In the genomic region with DNA sequence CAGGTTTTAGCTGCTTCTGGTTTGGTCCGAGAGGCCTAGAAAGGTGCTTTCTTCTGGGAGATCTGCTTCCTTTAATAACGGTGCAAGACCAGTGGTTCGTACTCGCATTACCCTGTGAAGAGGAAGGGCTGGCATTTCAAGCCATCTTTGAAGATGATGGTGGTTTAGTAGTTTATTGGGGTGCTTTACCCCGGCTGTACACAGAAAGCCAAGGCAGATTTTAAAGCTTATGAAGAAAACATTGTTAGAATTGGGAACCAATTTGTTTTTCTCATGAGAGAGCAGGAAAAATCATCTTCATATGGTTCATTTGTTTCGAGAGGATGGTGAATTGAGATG, we compare ENCODE assay signal across 9 cellular contexts. TPM values are rescaled to one million over a fixed set of nuclear protein-coding genes. Genes with fewer than 3 reads are reported as not detected.
DNase-seq lines count a peak whose midpoint lies in the region; ATAC-seq and TF ChIP-seq lines count a peak whose summit lies in the region.
"Had no signal": no experiment of that assay in that cellular context is flagged by ENCODE, and none has a peak within 500 bp of the region (broad histone marks: within the 10 kb centered on the region; RNA-seq: fewer than 3 reads in every experiment).

No MANE protein-coding gene starts in this region.

- peaks cover 68% of the 10 kb centered on the region for H3K27me3 Mint-ChIP-seq in osteocyte (ENCODE audit: unreplicated experiment)

- no peak for ATAC-seq in GM21367 (IDR thresholded peaks at IDR 0.05; ENCODE audit: unreplicated experiment)

- DNase-seq in effector memory CD4-positive, alpha-beta T cell: no peak
- DNase-seq in osteocyte (ENCODE audit: extremely low spot score, unreplicated experiment): no peak
- no peak for DNase-seq in C1 segment of cervical spinal cord (lab: John Stamatoyannopoulos, UW)
- no peak for DNase-seq in ureter (ENCODE audit: low spot score)
- DNase-seq in NCI-H187 (lab: John Stamatoyannopoulos, UW): no peak

- no peaks in the 10 kb centered on the region for H3K27me3 ChIP-seq in OCI-LY3 (ENCODE audit: low read depth, low read length)
- no peaks in the 10 kb centered on the region for H3K27me3 ChIP-seq in effector memory CD4-positive, alpha-beta T cell (replicated peaks; ENCODE audit: control insufficient read depth, insufficient read depth, low read length, poor library complexity, severe bottlenecking)

- H3K27ac ChIP-seq in OCI-LY3 (ENCODE audit: low read length): peak overlapping the region; percentile 86
- peak overlapping the region; percentile 52 for H3K27ac ChIP-seq in effector memory CD4-positive, alpha-beta T cell (ENCODE audit: insufficient read depth, low read length, poor library complexity, severe bottlenecking)

- peak overlapping the region; percentile 92 for H3K4me2 ChIP-seq in OCI-LY3 (ENCODE audit: low read length)

- peaks cover 81% of the 10 kb centered on the region for H3K36me3 ChIP-seq in OCI-LY3 (replicated peaks; ENCODE audit: low read depth, low read length)
- H3K36me3 ChIP-seq in effector memory CD4-positive, alpha-beta T cell (ENCODE audit: control insufficient read depth, insufficient read depth, low read length): peaks cover 50% of the 10 kb centered on the region

- H3K4me1 Mint-ChIP-seq in osteocyte (ENCODE audit: unreplicated experiment): peaks cover 30% of the 10 kb centered on the region

- H3K4me1 ChIP-seq in OCI-LY3 (ENCODE audit: low read length): peaks cover 63% of the 10 kb centered on the region
- H3K4me1 ChIP-seq in effector memory CD4-positive, alpha-beta T cell (ENCODE audit: control insufficient read depth, insufficient read depth, low read length, poor library complexity, severe bottlenecking): peaks cover 55% of the 10 kb centered on the region

- H4K20me1 ChIP-seq in OCI-LY3 (ENCODE audit: insufficient read depth, low read length): peaks cover 64% of the 10 kb centered on the region

- no peak overlapping the region for H2AFZ ChIP-seq in OCI-LY3 (ENCODE audit: low read depth, low read length)

- H3K79me2 ChIP-seq in OCI-LY3 (ENCODE audit: low read length): peaks cover 100% of the 10 kb centered on the region

- H3K4me3 Mint-ChIP-seq in osteocyte (ENCODE audit: unreplicated experiment): no peak overlapping the region

- no peak; the same call in 1 of the 2 replicates for TF ChIP-seq CTCF in OCI-LY3 (IDR thresholded peaks at IDR 0.05; ENCODE audit: low read depth, low read length)
- peak; percentile 4 for TF ChIP-seq CTCF in osteocyte (IDR thresholded peaks at IDR 0.05)

- peaks cover 2% of the 10 kb centered on the region for H3K36me3 Mint-ChIP-seq in osteocyte (ENCODE audit: unreplicated experiment)

- no peak overlapping the region for H3K27ac Mint-ChIP-seq in osteocyte (ENCODE audit: unreplicated experiment)

- no peaks in the 10 kb centered on the region for H3K9me3 ChIP-seq in OCI-LY3 (ENCODE audit: insufficient read depth, low read length)
- no peaks in the 10 kb centered on the region for H3K9me3 ChIP-seq in effector memory CD4-positive, alpha-beta T cell (ENCODE audit: control insufficient read depth, low read length)
- H3K9me3 ChIP-seq: body of pancreas had no signal

- H3K9ac ChIP-seq in OCI-LY3 (ENCODE audit: low read length): peak overlapping the region; percentile 99

- H3K4me3 ChIP-seq in GM08714 (ENCODE audit: low read length): peak overlapping the region; percentile 12; the same call in 1 of the 2 replicates
- peak overlapping the region; percentile 93 for H3K4me3 ChIP-seq in OCI-LY3 (ENCODE audit: low read length)
- peak overlapping the region; percentile 87 for H3K4me3 ChIP-seq in effector memory CD4-positive, alpha-beta T cell (ENCODE audit: insufficient read depth, low read depth, low read length, poor library complexity, severe bottlenecking)
- H3K4me3 ChIP-seq: body of pancreas had no signal

- H3K9me3 Mint-ChIP-seq in osteocyte (ENCODE audit: unreplicated experiment): no peaks in the 10 kb centered on the region

RNA-seq across cellular contexts. Expression of gene CCND2, which starts 3.6 kb away (rescaled TPM):
- 9.8 and 12.6 TPM in 2 replicates for total RNA-seq in osteocyte
- 108 TPM for total RNA-seq in ureter

RNA-seq across cellular contexts. Expression of gene TIGAR, which starts 43.8 kb away (rescaled TPM):
- 16.6 and 19.9 TPM in 2 replicates for total RNA-seq in osteocyte
- total RNA-seq in ureter: 14.3 TPM

Comparison
In these comparisons a context has a peak if more than half of its experiments do, and no peak if none do; other contexts are left out.
1. H3K4me3 ChIP-seq: peak in every context shown above with its lines; median percentile 93 in OCI-LY3; 87 in effector memory CD4-positive, alpha-beta T cell; 12 in GM08714.